In the genomic region with DNA sequence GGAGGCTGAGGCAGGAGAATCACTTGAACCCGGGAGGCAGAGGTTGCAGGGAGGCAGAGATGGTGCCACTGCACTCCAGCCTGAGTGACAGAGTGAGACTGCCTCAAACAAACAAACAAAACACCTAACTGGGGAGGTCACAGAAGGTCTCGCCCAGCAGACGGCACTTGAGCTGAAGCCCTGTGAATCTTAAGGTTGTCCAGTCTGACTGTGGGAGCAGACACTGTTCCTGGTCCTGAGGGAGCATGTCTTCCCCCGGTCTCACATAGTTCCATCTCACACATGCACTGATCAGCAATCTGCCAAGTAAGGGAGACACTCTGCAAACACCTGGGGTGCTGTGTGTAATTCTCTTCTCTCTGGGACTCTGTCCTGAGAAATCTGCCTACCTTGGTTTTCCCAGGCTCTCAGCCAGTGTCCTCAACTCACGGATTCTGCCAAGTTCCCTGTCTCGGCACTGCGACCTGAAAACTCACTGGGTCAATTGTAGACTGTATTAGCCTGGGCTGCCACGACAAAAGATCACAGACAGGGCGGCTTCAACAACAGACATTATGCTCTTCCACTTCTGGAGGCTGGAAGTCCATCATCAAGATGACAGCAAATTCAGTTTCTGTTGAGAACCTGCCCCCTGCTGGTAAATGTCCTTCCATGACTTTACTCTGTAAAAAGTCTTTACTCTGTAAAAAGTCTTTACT, we compare ENCODE assay signal across 8 cellular contexts.
DNase-seq lines count a peak whose midpoint lies in the region; ATAC-seq and TF ChIP-seq lines count a peak whose summit lies in the region.

No MANE protein-coding gene starts in this region.

- no peak for TF ChIP-seq POLR2A in right lobe of liver (IDR thresholded peaks at IDR 0.05)

- intact Hi-C loops in right lobe of liver (cut with DNase I): no loop called here

- no peaks in the 10 kb centered on the region for H3K27me3 ChIP-seq in right lobe of liver

- no peaks in the 10 kb centered on the region for H3K36me3 ChIP-seq in right lobe of liver

- H3K4me1 ChIP-seq in right lobe of liver: no peaks in the 10 kb centered on the region

- WGBS in right lobe of liver (ENCODE audit: insufficient coverage, low coverage, low lambda C conversion rate, missing lambda C conversion rate): 55% methylated on average over 3 of the region's 9 CpGs

- DNase-seq in stimulated activated CD4-positive, alpha-beta T cell treated with anti-CD3 and anti-CD28 coated beads, Interleukin-4, amount 100 ng/mL, for 24 hours: peak; percentile 51
- DNase-seq in stimulated activated CD4-positive, alpha-beta T cell treated with anti-CD3 and anti-CD28 coated beads, Interleukin-4, amount 100 ng/mL, for 1 hour: no peak
- peak; percentile 67 for DNase-seq in NCI-H2227 (lab: John Stamatoyannopoulos, UW; ENCODE audit: unreplicated experiment)
- DNase-seq in amniotic epithelial cell (ENCODE audit: low read depth): peak; percentile 61
- DNase-seq in right lobe of liver: no peak
- DNase-seq in cerebellar nuclear complex (lab: John Stamatoyannopoulos, UW): no peak
- DNase-seq in NCI-H524 treated with DMSO at 0.1 percent for 48 hours (lab: John Stamatoyannopoulos, UW): no peak
- no peak for DNase-seq in NCI-H187 treated with DMSO at 0.1 percent for 48 hours (lab: John Stamatoyannopoulos, UW)

- H3K4me3 ChIP-seq in right lobe of liver: no peak overlapping the region

- peak in 3 of 4 donors; percentile 28 to 59 (median 45) for ATAC-seq in right lobe of liver

- no peak overlapping the region for H3K27ac ChIP-seq in right lobe of liver

- no peaks in the 10 kb centered on the region for H3K9me3 ChIP-seq in right lobe of liver

- TF ChIP-seq CTCF in right lobe of liver (IDR thresholded peaks at IDR 0.05): peak; percentile 34 to 58 (median 42)

Comparison
In these comparisons a context has a peak if more than half of its experiments do, and no peak if none do; other contexts are left out.
1. DNase-seq: peak in stimulated activated CD4-positive, alpha-beta T cell treated with anti-CD3 and anti-CD28 coated beads, Interleukin-4, amount 100 ng/mL, for 24 hours (single experiment), NCI-H2227 (single experiment) and amniotic epithelial cell (single experiment); none in stimulated activated CD4-positive, alpha-beta T cell treated with anti-CD3 and anti-CD28 coated beads, Interleukin-4, amount 100 ng/mL, for 1 hour (single experiment), right lobe of liver (0 of 3), cerebellar nuclear complex (0 of 2), NCI-H524 treated with DMSO at 0.1 percent for 48 hours (single experiment) and NCI-H187 treated with DMSO at 0.1 percent for 48 hours (single experiment).